Comparison of ENCODE assay signal across 13 cellular contexts in genomic region chr16:84548508-84548907, GRCh38. TPM values are rescaled to one million over a fixed set of nuclear protein-coding genes. Genes with fewer than 3 reads are reported as not detected.
A peak's percentile ranks its signal among the peaks of the same experiment; 100 is the strongest.
DNase-seq lines count a peak whose midpoint lies in the region; FAIRE-seq and TF ChIP-seq lines count a peak whose summit lies in the region.
"Had no signal": no experiment of that assay in that cellular context is flagged by ENCODE, and none has a peak within 500 bp of the region (broad histone marks: within the 10 kb centered on the region; RNA-seq: fewer than 3 reads in every experiment).

No MANE protein-coding gene starts in this region.

- no peaks in the 10 kb centered on the region for H3K23me2 ChIP-seq in H1 (ENCODE audit: low read depth, low read length)

- TF ChIP-seq EP300 in H1 (IDR thresholded peaks at IDR 0.05; ENCODE audit: borderline replicate concordance in 1 of 2, low read depth in 2 of 2, low read length in 2 of 2): no peak

- WGBS in H1 (ENCODE audit: extremely low coverage in 1 of 2, insufficient coverage in 1 of 2, insufficient read length in 1 of 2, insufficient replicate concordance in 2 of 2, low coverage in 1 of 2, low lambda C conversion rate in 2 of 2, missing lambda C conversion rate in 1 of 2), 2 experiments: 91% methylated on average over 7 of the region's 8 CpGs; no CpG with 5 or more reads in 1 of the 2 experiments

- peak overlapping the region; percentile 37 for H3K56ac ChIP-seq in H1 (replicated peaks; ENCODE audit: insufficient read length, low read depth, low read length)

- no peak overlapping the region for H2AFZ ChIP-seq in H1 (ENCODE audit: low read length)

- no peak for TF ChIP-seq CTCF in H1 (IDR thresholded peaks at IDR 0.05; ENCODE audit: control extremely low read depth in 1 of 3, insufficient read depth in 1 of 3, low read depth in 1 of 3, low read length in 3 of 3)

- no peaks in the 10 kb centered on the region for H4K20me1 ChIP-seq in H1 (replicated peaks in 1 of 2; ENCODE audit: control insufficient read depth in 1 of 2, insufficient read depth in 2 of 2, low read length in 2 of 2)

- H2BK15ac ChIP-seq in H1 (ENCODE audit: low read length): 0 out of 2 replicates have a peak overlapping the region, but pooled peaks have one; percentile 72

- no peaks in the 10 kb centered on the region for H3K79me2 ChIP-seq in H1 (ENCODE audit: control insufficient read depth in 1 of 2, insufficient read depth in 2 of 2, low read length in 2 of 2)

- POLR2A ChIA-PET in H1 (lab: Charles Lee; ENCODE audit: partially characterized antibody): interaction anchor here (1.4 to 2.1 kb wide), 4 partner anchors 9 to 16 kb away, joined by 5 to 8 read pairs (median 6); no protein-coding TSS in a partner anchor

- FAIRE-seq in H1 (lab: Jason Lieb, UNC) (no peak), urothelium cell line (lab: Jason Lieb, UNC) (no peak)
- FAIRE-seq: A204.1, GM12878, GM19239, islet of Langerhans had no signal

- H3K27me3 ChIP-seq in NT2/D1 (ENCODE audit: insufficient read depth, insufficient read length) (no peaks in the 10 kb centered on the region), H1 (replicated peaks in 1 of 4; ENCODE audit: control insufficient read depth in 3 of 4, extremely low read depth in 1 of 4, insufficient read depth in 3 of 4, low read length in 3 of 4) (peaks cover 0 to 3% (median 0%) of the 10 kb centered on the region in 4 experiments; a peak in 1 of 7 replicates), skeletal muscle tissue (ENCODE audit: control insufficient read depth in 3 of 3, insufficient read depth in 3 of 3, low read length in 3 of 3) (peaks cover 2 to 17% (median 4%) of the 10 kb centered on the region in 3 donors)

- no peak overlapping the region for H2BK5ac ChIP-seq in H1 (ENCODE audit: low read depth, low read length)

- H3K23ac ChIP-seq in H1 (ENCODE audit: insufficient read length): no peak overlapping the region

- TF ChIP-seq POLR2A in H1 (IDR thresholded peaks at IDR 0.05; ENCODE audit: control extremely low read depth in 1 of 2, low read depth in 2 of 2, low read length in 2 of 2) (no peak), erythroblast (IDR thresholded peaks at IDR 0.05; ENCODE audit: low read length) (no peak)

- H2BK12ac ChIP-seq in H1 (ENCODE audit: low read depth, low read length): 0 out of 2 replicates have a peak overlapping the region, but pooled peaks have one; percentile 76

- H3K9me3 ChIP-seq in NT2/D1 (ENCODE audit: insufficient read depth, low read length): no peaks in the 10 kb centered on the region
- no peaks in the 10 kb centered on the region for H3K9me3 ChIP-seq in H1 (ENCODE audit: insufficient read depth in 2 of 2, low read depth in 1 of 2, low read length in 1 of 2)
- no peaks in the 10 kb centered on the region for H3K9me3 ChIP-seq in skeletal muscle tissue (ENCODE audit: control insufficient read depth in 3 of 3, low read length in 3 of 3)

- H3K4me2 ChIP-seq in H1 (ENCODE audit: insufficient read depth in 1 of 2, low read depth in 2 of 2, low read length in 2 of 2): no peak overlapping the region; a peak in 1 of 4 replicates

- no peak overlapping the region for H2BK20ac ChIP-seq in H1 (ENCODE audit: low read length)

- no peak overlapping the region for H3K4me3 ChIP-seq in NT2/D1 (ENCODE audit: insufficient read length, low read depth)
- H3K4me3 ChIP-seq in H1 (ENCODE audit: extremely low read depth in 1 of 4, insufficient read depth in 2 of 4, low read depth in 3 of 4, low read length in 4 of 4): no peak overlapping the region
- H3K4me3 ChIP-seq in skeletal muscle tissue (ENCODE audit: low read length in 3 of 3): no peak overlapping the region
- H3K4me3 ChIP-seq: GM12878 had no signal

- no peak overlapping the region for H2BK120ac ChIP-seq in H1 (replicated peaks; ENCODE audit: low read depth, low read length)

- H4K8ac ChIP-seq in H1 (ENCODE audit: extremely low read depth, insufficient read depth, low read length): no peak overlapping the region

- no peak overlapping the region for H3K14ac ChIP-seq in H1 (ENCODE audit: insufficient read length)

- no peak for TF ChIP-seq RAD21 in H1 (IDR thresholded peaks at IDR 0.05 in 1 of 2, conservative IDR thresholded peaks at IDR 0.05 in 1 of 2; ENCODE audit: low read depth in 2 of 2, low read length in 2 of 2)

- H3K9ac ChIP-seq in NT2/D1 (ENCODE audit: insufficient read length, low read depth): peak overlapping the region; percentile 6
- no peak overlapping the region for H3K9ac ChIP-seq in H1 (replicated peaks in 1 of 4; ENCODE audit: extremely low read depth in 1 of 4, low read depth in 3 of 4, low read length in 3 of 4)
- H3K9ac ChIP-seq in skeletal muscle tissue (ENCODE audit: low read depth in 1 of 3, low read length in 3 of 3): no peak overlapping the region

- no peak overlapping the region for H4K5ac ChIP-seq in H1 (ENCODE audit: insufficient read length, low read depth, low read length)

- no peak overlapping the region for H3K27ac ChIP-seq in H1 (ENCODE audit: low read depth, low read length)
- H3K27ac ChIP-seq in skeletal muscle tissue (ENCODE audit: low read depth, low read length): peak overlapping the region; percentile 40

- DNase-seq in NCI-H2171 treated with DMSO at 0.1 percent for 48 hours (lab: John Stamatoyannopoulos, UW) (peak; percentile 33), NCI-H2171 (lab: John Stamatoyannopoulos, UW) (no peak), NT2/D1 (ENCODE audit: low read depth, low spot score) (no peak), H1 (ENCODE audit: low read depth in 1 of 2, low spot score in 2 of 2) (no peak), urothelium cell line (ENCODE audit: low spot score) (no peak), erythroblast (lab: John Stamatoyannopoulos, UW) (no peak)
- DNase-seq in effector CD4-positive, alpha-beta T cell: no peak
- DNase-seq: Right ventricle myocardium superior had no signal

- H3K36me3 ChIP-seq in NT2/D1 (ENCODE audit: insufficient read depth, insufficient read length, low read length) (no peaks in the 10 kb centered on the region), H1 (ENCODE audit: control insufficient read depth in 2 of 4, insufficient read depth in 4 of 4, low read length in 3 of 4) (no peaks in the 10 kb centered on the region), skeletal muscle tissue (ENCODE audit: control insufficient read depth in 3 of 3, insufficient read depth in 3 of 3, low read length in 3 of 3) (no peaks in the 10 kb centered on the region)

- no peak overlapping the region for H3K4ac ChIP-seq in H1 (replicated peaks; ENCODE audit: insufficient read length, low read depth, low read length)

- H2AK5ac ChIP-seq in H1 (ENCODE audit: low read depth, low read length): no peak overlapping the region

- peaks cover 13% of the 10 kb centered on the region for H3K4me1 ChIP-seq in NT2/D1 (ENCODE audit: insufficient read depth, insufficient read length)
- peaks cover 0 to 23% (median 13%) of the 10 kb centered on the region in 4 experiments; a peak in 6 of 7 replicates for H3K4me1 ChIP-seq in H1 (replicated peaks in 1 of 4; ENCODE audit: control insufficient read depth in 3 of 4, insufficient read depth in 4 of 4, low read length in 3 of 4)
- peaks cover 9 to 14% (median 12%) of the 10 kb centered on the region in 3 donors for H3K4me1 ChIP-seq in skeletal muscle tissue (ENCODE audit: control insufficient read depth in 3 of 3, insufficient read depth in 3 of 3, low read length in 3 of 3)

- CTCF ChIA-PET in H1 (lab: Charles Lee; ENCODE audit: partially characterized antibody): interaction anchor here (1.3 kb wide), 1 partner anchor 42 kb away, joined by 3 read pairs; no protein-coding TSS in a partner anchor

- no peaks in the 10 kb centered on the region; the same call in 1 of the 2 replicates for H3K79me1 ChIP-seq in H1 (ENCODE audit: low read depth, low read length)

- H4K91ac ChIP-seq in H1 (replicated peaks; ENCODE audit: insufficient read length, low read length): no peak overlapping the region

- no peak overlapping the region for H3K18ac ChIP-seq in H1 (ENCODE audit: extremely low read depth, low read length)

TF ChIP-seq in H1, 55 proteins besides CTCF, POLR2A, EP300 and RAD21 (continues in another document):
- TF ChIP-seq SP4 (IDR thresholded peaks at IDR 0.05; ENCODE audit: low read length) (no peak), RNF2 (IDR thresholded peaks at IDR 0.05; ENCODE audit: borderline replicate concordance, low read depth, low read length, missing control alignments, poor library complexity, severe bottlenecking) (no peak), SIRT6 (IDR thresholded peaks at IDR 0.05; ENCODE audit: low read length) (no peak), SAP30 (IDR thresholded peaks at IDR 0.05; ENCODE audit: insufficient read depth, insufficient replicate concordance, low read length) (no peak), CBX5 (IDR thresholded peaks at IDR 0.05; ENCODE audit: low read depth, low read length) (no peak), EGR1 (IDR thresholded peaks at IDR 0.05; ENCODE audit: borderline replicate concordance, low read depth, low read length) (no peak), JUN (IDR thresholded peaks at IDR 0.05; ENCODE audit: low read depth, low read length) (no peak), TAF1 (IDR thresholded peaks at IDR 0.05; ENCODE audit: low read depth, low read length) (no peak), GABPA (IDR thresholded peaks at IDR 0.05; ENCODE audit: borderline replicate concordance, insufficient read depth, low read length) (no peak), RBBP5 (IDR thresholded peaks at IDR 0.05; ENCODE audit: borderline replicate concordance, low read depth, low read length) (no peak), HDAC2 (IDR thresholded peaks at IDR 0.05; ENCODE audit: borderline replicate concordance in 1 of 2, low read depth in 2 of 2, low read length in 2 of 2) (no peak), RFX5 (IDR thresholded peaks at IDR 0.05; ENCODE audit: borderline replicate concordance, low read depth, low read length) (no peak), BRCA1 (IDR thresholded peaks at IDR 0.05; ENCODE audit: low read depth, low read length) (no peak), EZH2 (IDR thresholded peaks at IDR 0.05; ENCODE audit: low read depth, low read length, severe bottlenecking) (no peak), KDM1A (IDR thresholded peaks at IDR 0.05; ENCODE audit: borderline replicate concordance, low read length) (no peak), BACH1 (IDR thresholded peaks at IDR 0.05; ENCODE audit: low read length) (no peak), ZNF274 (IDR thresholded peaks at IDR 0.05; ENCODE audit: borderline replicate concordance, extremely low read depth, low read length) (no peak)

RNA-seq across cellular contexts. Expression of gene MEAK7, which starts 44.0 kb away (rescaled TPM):
- total RNA-seq in H1 (2021; fragmentation: NEBNext Ultra II Directional; extraction: Animal tissue kit (Norgen Biotek cat#: 25700)): 19.0 and 19.6 TPM in 2 replicates
- 9.6 and 13.6 TPM in 2 replicates for polyA plus RNA-seq in H1 (2011; rRNA removed)
- polyA plus RNA-seq in H1 (2011; cell fraction: cytosol; rRNA removed): 14.1 TPM
- 14.5 TPM for polyA plus RNA-seq in H1 (2011; cell fraction: nucleus; rRNA removed)
- 12.3 to 15.0 TPM (median 12.8 TPM) in 4 replicates for polyA plus RNA-seq in H1 (2012, experiment 1 of 2)
- 6.5 TPM for polyA plus RNA-seq in H1 (2012, experiment 2 of 2)
- 6.0 TPM for polyA plus RNA-seq in H1 (2013, experiment 1 of 2)
- 5.3 TPM for polyA plus RNA-seq in H1 (2013, experiment 2 of 2)
- 15.7 and 18.2 TPM in 2 replicates for polyA minus RNA-seq in H1 (2011; rRNA and poly(A)+ RNA removed)
- polyA minus RNA-seq in H1 (2011; cell fraction: cytosol; rRNA and poly(A)+ RNA removed): 18.6 TPM
- 16.5 TPM for polyA minus RNA-seq in H1 (2011; cell fraction: nucleus; rRNA and poly(A)+ RNA removed)
- total RNA-seq in skeletal muscle tissue: 6.8 TPM
